ENCODE assay signal across 1 cellular context in the genomic region with DNA sequence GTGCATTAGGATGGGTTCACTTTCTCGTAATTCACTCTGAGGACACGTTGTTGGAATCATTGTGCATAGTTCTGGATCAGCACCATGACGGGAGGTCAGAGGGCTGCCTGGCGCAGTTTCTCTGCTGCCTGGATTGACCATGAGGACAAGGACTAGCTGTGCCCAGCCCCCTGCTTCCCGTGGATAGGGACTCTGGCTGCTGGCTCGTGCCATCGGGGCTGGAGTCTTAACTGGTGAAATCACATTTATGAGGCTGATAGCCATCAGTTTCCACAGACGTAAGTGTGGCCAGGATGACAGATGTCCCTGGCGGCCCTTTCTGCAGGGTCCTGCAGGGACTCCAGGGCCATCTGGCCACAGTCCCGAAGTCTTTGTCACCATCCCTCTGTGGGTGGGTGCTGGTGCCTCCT.
TF ChIP-seq lines count a peak whose summit lies in the region.

No MANE protein-coding gene starts in this region.

TF ChIP-seq in SK-N-SH, 30 proteins besides CTCF, POLR2A, EP300 and RAD21:
- TF ChIP-seq TCF12 (IDR thresholded peaks at IDR 0.05) (peak; percentile 72), USF1 (IDR thresholded peaks at IDR 0.05; ENCODE audit: borderline replicate concordance, low read depth) (no peak), POLR2AphosphoS5 (IDR thresholded peaks at IDR 0.05; ENCODE audit: low read depth, low read length) (peak; percentile 37; the same call in 1 of the 2 replicates), IRF3 (IDR thresholded peaks at IDR 0.05; ENCODE audit: low read depth, low read length) (no peak), SMC3 (IDR thresholded peaks at IDR 0.05; ENCODE audit: low read depth, low read length) (peak; percentile 18; the same call in 1 of the 2 replicates), ELF1 (IDR thresholded peaks at IDR 0.05) (no peak), RCOR1 (IDR thresholded peaks at IDR 0.05; ENCODE audit: low read length) (peak; percentile 98), MXI1 (IDR thresholded peaks at IDR 0.05; ENCODE audit: low read depth, low read length) (peak; percentile 94), CHD2 (IDR thresholded peaks at IDR 0.05; ENCODE audit: low read length, partially characterized antibody) (peak; percentile 95), FOXJ3 (CRISPR knock-in tag; IDR thresholded peaks at IDR 0.05) (peak; percentile 99), GATA2 (CRISPR knock-in tag; IDR thresholded peaks at IDR 0.05) (peak; percentile 100), NFIC (IDR thresholded peaks at IDR 0.05; ENCODE audit: borderline replicate concordance) (peak; percentile 7; the same call in 1 of the 2 replicates)
